ENCODE assay signal across 8 cellular contexts in genomic region chr16:85350973-85351372, GRCh38.
A peak's percentile ranks its signal among the peaks of the same experiment; 100 is the strongest.
DNase-seq lines count a peak whose midpoint lies in the region; ATAC-seq and TF ChIP-seq lines count a peak whose summit lies in the region.

No MANE protein-coding gene starts in this region.

- H3K4me1 ChIP-seq in mucosa of descending colon (ENCODE audit: low read depth) = peaks cover 12% of the 10 kb centered on the region

- no peaks in the 10 kb centered on the region for H3K36me3 Mint-ChIP-seq in effector memory CD8-positive, alpha-beta T cell (ENCODE audit: insufficient read depth)

- peaks cover 0 to 5% of the 10 kb centered on the region in 2 donors for H3K9me3 Mint-ChIP-seq in effector memory CD8-positive, alpha-beta T cell

- H3K4me3 ChIP-seq in dorsolateral prefrontal cortex = no peak overlapping the region
- H3K4me3 ChIP-seq in mucosa of descending colon = no peak overlapping the region

- ATAC-seq in mucosa of descending colon = peak; percentile 90
- no peak for ATAC-seq in effector memory CD8-positive, alpha-beta T cell (replicated peaks)
- ATAC-seq in GM21381 (IDR thresholded peaks at IDR 0.05; ENCODE audit: unreplicated experiment) = no peak
- no peak for ATAC-seq in HG03520 (IDR thresholded peaks at IDR 0.05; ENCODE audit: unreplicated experiment)

- peak overlapping the region in 47 of 59 donors; percentile 1 to 75 (median 57) for H3K27ac ChIP-seq in dorsolateral prefrontal cortex

- no peaks in the 10 kb centered on the region for H3K36me3 ChIP-seq in mucosa of descending colon (ENCODE audit: low read depth)

- H3K27ac Mint-ChIP-seq in effector memory CD8-positive, alpha-beta T cell = no peak overlapping the region

- no peak overlapping the region for H3K4me3 Mint-ChIP-seq in effector memory CD8-positive, alpha-beta T cell

- peak in 9 of 56 donors; percentile 14 to 36 (median 22) for TF ChIP-seq CTCF in dorsolateral prefrontal cortex (IDR thresholded peaks at IDR 0.05 in 54 of 56, conservative IDR thresholded peaks at IDR 0.05 in 2 of 56; ENCODE audit: low read depth in 1 of 56, partially characterized antibody in 56 of 56)
- no peak for TF ChIP-seq CTCF in mucosa of descending colon (IDR thresholded peaks at IDR 0.05)

- DNase-seq in GM04503 (ENCODE audit: low read depth) (peak; percentile 83), NCI-H524 treated with DMSO at 0.1 percent for 48 hours (lab: John Stamatoyannopoulos, UW) (peak; percentile 92), dorsolateral prefrontal cortex (peak; percentile 85 to 96 (median 93)), mucosa of descending colon (peak; percentile 86 to 92 (median 90)), NCI-H526 (lab: John Stamatoyannopoulos, UW) (no peak)
- DNase-seq in effector memory CD8-positive, alpha-beta T cell = no peak

- H3K27me3 Mint-ChIP-seq in effector memory CD8-positive, alpha-beta T cell = peaks cover 10 to 11% of the 10 kb centered on the region in 2 donors

- no peaks in the 10 kb centered on the region for H3K27me3 ChIP-seq in dorsolateral prefrontal cortex

- intact Hi-C loops in dorsolateral prefrontal cortex (cut with DNase I) (loop anchor here in 1 of 2 donors (5.0 kb wide), 1 partner anchor 34 kb away; no protein-coding TSS in a partner anchor), mucosa of descending colon (cut with DNase I, micrococcal nuclease) (no loop called here)

- H3K9me3 ChIP-seq in mucosa of descending colon = no peaks in the 10 kb centered on the region

- no peaks in the 10 kb centered on the region for H3K4me1 Mint-ChIP-seq in effector memory CD8-positive, alpha-beta T cell (ENCODE audit: low read depth in 2 of 2)

Comparison
In these comparisons a context has a peak if more than half of its experiments do, and no peak if none do; other contexts are left out.
1. DNase-seq: peak in GM04503 (single experiment), NCI-H524 treated with DMSO at 0.1 percent for 48 hours (single experiment), dorsolateral prefrontal cortex (10 of 10) and mucosa of descending colon (3 of 3); none in effector memory CD8-positive, alpha-beta T cell (0 of 3) and NCI-H526 (0 of 2).